Comparison of ENCODE assay signal across 16 cellular contexts in genomic region chr10:89074120-89074519, GRCh38.
DNase-seq lines count a peak whose midpoint lies in the region; ATAC-seq and TF ChIP-seq lines count a peak whose summit lies in the region.
"Had no signal": no experiment of that assay in that cellular context is flagged by ENCODE, and none has a peak within 500 bp of the region (broad histone marks: within the 10 kb centered on the region; RNA-seq: fewer than 3 reads in every experiment).

No MANE protein-coding gene starts in this region.

- H3K36me3 Mint-ChIP-seq in activated naive CD4-positive, alpha-beta T cell treated with anti-CD3 and anti-CD28 coated beads, Interleukin-2, amount 50 U/mL, for 72 hours: no peaks in the 10 kb centered on the region
- H3K36me3 Mint-ChIP-seq: natural killer cell treated with Interleukin-12 subunit alpha and Interleukin-12 subunit beta and Interleukin-15 and Interleukin-18, amount 100 ng/mL, for 72 hours had no signal

- H3F3A ChIP-seq in smooth muscle cell (ENCODE audit: low read depth): no peaks in the 10 kb centered on the region

- H3K9me3 ChIP-seq in smooth muscle cell (replicated peaks; ENCODE audit: low read depth): no peaks in the 10 kb centered on the region

- no peak overlapping the region for H3K4me2 ChIP-seq in smooth muscle cell

- H3K27ac Mint-ChIP-seq in activated naive CD4-positive, alpha-beta T cell treated with anti-CD3 and anti-CD28 coated beads, Interleukin-2, amount 50 U/mL, for 72 hours: no peak overlapping the region
- H3K27ac Mint-ChIP-seq: natural killer cell treated with Interleukin-12 subunit alpha and Interleukin-12 subunit beta and Interleukin-15 and Interleukin-18, amount 100 ng/mL, for 72 hours had no signal

- no peak overlapping the region for H3K4me3 ChIP-seq in fibroblast of the aortic adventitia (ENCODE audit: low read depth, low read length)
- no peak overlapping the region for H3K4me3 ChIP-seq in smooth muscle cell

- TF ChIP-seq CTCF in fibroblast of the aortic adventitia (IDR thresholded peaks at IDR 0.05; ENCODE audit: insufficient read depth, low read length) (no peak), smooth muscle cell (IDR thresholded peaks at IDR 0.05; ENCODE audit: borderline replicate concordance, insufficient read depth, poor library complexity, severe bottlenecking) (no peak)

- no peaks in the 10 kb centered on the region for H3K79me2 ChIP-seq in smooth muscle cell (ENCODE audit: low read depth)

- no peak overlapping the region for H2AFZ ChIP-seq in smooth muscle cell (ENCODE audit: low read depth)

- WGBS in smooth muscle cell (ENCODE audit: low lambda C conversion rate): 81% methylated on average over 3 of the region's 3 CpGs

- H4K20me1 ChIP-seq in smooth muscle cell (ENCODE audit: low read depth): no peaks in the 10 kb centered on the region

- no peaks in the 10 kb centered on the region for H3K4me1 ChIP-seq in smooth muscle cell (ENCODE audit: low read depth)

- intact Hi-C loops in posterior vena cava (cut with DNase I): no loop called here

- H3K27ac ChIP-seq in smooth muscle cell (ENCODE audit: low read depth): no peak overlapping the region

- peaks cover 6% of the 10 kb centered on the region for H3K27me3 ChIP-seq in smooth muscle cell (ENCODE audit: low read depth)

- DNase-seq in A172 (ENCODE audit: low spot score): peak; percentile 14
- DNase-seq in RPMI8226: peak; percentile 4
- peak; percentile 90 for DNase-seq in fibroblast of the aortic adventitia (ENCODE audit: low read depth)
- peak; percentile 86 for DNase-seq in posterior vena cava (ENCODE audit: low spot score)
- no peak for DNase-seq in NCI-H2196 treated with DMSO at 0.1 percent for 48 hours (lab: John Stamatoyannopoulos, UW; ENCODE audit: unreplicated experiment)
- DNase-seq in smooth muscle cell (lab: John Stamatoyannopoulos, UW; ENCODE audit: unreplicated experiment): no peak
- DNase-seq in activated naive CD4-positive, alpha-beta T cell treated with anti-CD3 and anti-CD28 coated beads, Interleukin-2, amount 50 U/mL, for 72 hours (ENCODE audit: low spot score in 2 of 2): no peak
- no peak for DNase-seq in DMS79 (lab: John Stamatoyannopoulos, UW)
- DNase-seq: ACHN; amniotic stem cell; Calu3; effector CD8-positive, alpha-beta T cell; NCI-H1092 had no signal

- H3K36me3 ChIP-seq in smooth muscle cell (ENCODE audit: low read depth): no peaks in the 10 kb centered on the region

- ATAC-seq in activated naive CD4-positive, alpha-beta T cell treated with anti-CD3 and anti-CD28 coated beads, Interleukin-2, amount 50 U/mL, for 72 hours: no peak
- ATAC-seq: activated CD4-positive, CD25-positive, alpha-beta regulatory T cell treated with anti-CD3 and anti-CD28 coated beads, Interleukin-2, amount 50 U/mL, for 24 hours; natural killer cell treated with Interleukin-12 subunit alpha and Interleukin-12 subunit beta and Interleukin-15 and Interleukin-18, amount 100 ng/mL, for 72 hours; Panc1 had no signal

- no peak overlapping the region for H3K9ac ChIP-seq in smooth muscle cell (ENCODE audit: low read depth)

- no peaks in the 10 kb centered on the region for H3K9me3 Mint-ChIP-seq in activated naive CD4-positive, alpha-beta T cell treated with anti-CD3 and anti-CD28 coated beads, Interleukin-2, amount 50 U/mL, for 72 hours
- H3K9me3 Mint-ChIP-seq: natural killer cell treated with Interleukin-12 subunit alpha and Interleukin-12 subunit beta and Interleukin-15 and Interleukin-18, amount 100 ng/mL, for 72 hours had no signal

Comparison
In these comparisons a context has a peak if more than half of its experiments do, and no peak if none do; other contexts are left out.
1. DNase-seq: peak in A172 (single experiment), RPMI8226 (single experiment), fibroblast of the aortic adventitia (single experiment) and posterior vena cava (single experiment); none in NCI-H2196 treated with DMSO at 0.1 percent for 48 hours (single experiment), smooth muscle cell (single experiment), activated naive CD4-positive, alpha-beta T cell treated with anti-CD3 and anti-CD28 coated beads, Interleukin-2, amount 50 U/mL, for 72 hours (0 of 2) and DMS79 (single experiment).